12 cellular contexts compared by ENCODE assay signal in the genomic region with DNA sequence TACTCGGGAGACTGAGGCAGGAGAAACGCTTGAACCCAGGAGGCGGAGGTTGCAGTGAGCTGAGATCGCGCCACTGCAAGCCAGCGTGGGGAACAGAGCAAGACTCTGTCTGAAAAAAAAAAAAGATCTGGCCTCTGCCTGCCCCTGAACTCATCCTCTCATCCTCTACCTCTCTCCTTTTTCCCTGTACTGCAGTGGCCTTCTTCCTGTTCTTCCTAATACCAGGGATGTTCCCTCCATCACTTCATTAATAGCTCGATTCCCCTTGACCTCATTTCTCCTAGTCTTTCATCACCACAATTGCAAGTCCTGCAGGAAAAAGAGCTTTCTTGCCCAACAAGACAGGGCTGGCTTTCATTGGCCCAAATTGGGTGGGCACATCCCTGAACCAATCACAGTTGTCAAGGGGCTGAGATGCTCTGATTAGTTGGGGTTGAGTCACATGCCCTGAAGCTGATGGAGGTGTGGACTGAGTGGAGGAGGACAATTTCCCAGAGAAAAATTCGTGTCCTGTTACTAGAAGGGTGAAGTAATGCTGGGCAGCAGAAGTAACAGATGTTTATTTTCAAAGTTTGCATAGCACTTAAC.
A peak's percentile ranks its signal among the peaks of the same experiment; 100 is the strongest.
DNase-seq lines count a peak whose midpoint lies in the region; ATAC-seq, FAIRE-seq and TF ChIP-seq lines count a peak whose summit lies in the region.
"Had no signal": no experiment of that assay in that cellular context is flagged by ENCODE, and none has a peak within 500 bp of the region (broad histone marks: within the 10 kb centered on the region; RNA-seq: fewer than 3 reads in every experiment).

No MANE protein-coding gene starts in this region.

- TF ChIP-seq EP300 in HepG2 (IDR thresholded peaks at IDR 0.05; ENCODE audit: low read depth in 2 of 2, low read length in 2 of 2) = no peak
- no peak for TF ChIP-seq EP300 in HepG2 (CRISPR knock-in tag; IDR thresholded peaks at IDR 0.05; ENCODE audit: borderline replicate concordance)

- H3K9me3 ChIP-seq in HepG2 (ENCODE audit: low read length) (no peaks in the 10 kb centered on the region), right lobe of liver (no peaks in the 10 kb centered on the region)
- H3K9me3 ChIP-seq: spleen had no signal

- H3K4me3 ChIP-seq in HepG2 (replicated peaks in 1 of 3; ENCODE audit: insufficient read depth in 1 of 3, low read depth in 2 of 3, low read length in 3 of 3) (no peak overlapping the region), right lobe of liver (no peak overlapping the region)
- H3K4me3 ChIP-seq: spleen had no signal

- TF ChIP-seq CTCF in HepG2 (CRISPR knock-in tag; IDR thresholded peaks at IDR 0.05) (no peak), right lobe of liver (IDR thresholded peaks at IDR 0.05) (no peak), RWPE1 (conservative IDR thresholded peaks at IDR 0.05; ENCODE audit: low read depth) (no peak), D721Med (IDR thresholded peaks at IDR 0.05; ENCODE audit: insufficient read depth, missing control alignments) (no peak)

- no peaks in the 10 kb centered on the region for H3K36me3 ChIP-seq in HepG2 (replicated peaks in 1 of 2; ENCODE audit: control insufficient read depth in 1 of 2, insufficient read depth in 2 of 2, low read length in 2 of 2)
- H3K36me3 ChIP-seq in right lobe of liver = no peaks in the 10 kb centered on the region
- H3K36me3 ChIP-seq: spleen had no signal

- no peak for TF ChIP-seq RAD21 in HepG2 (CRISPR knock-in tag; IDR thresholded peaks at IDR 0.05)

- 0 out of 2 replicates have a peak overlapping the region, but pooled peaks have one; percentile 13 for H3K4me2 ChIP-seq in HepG2 (ENCODE audit: low read depth, low read length)

- no peak for FAIRE-seq in HepG2 (lab: Jason Lieb, UNC)
- no peak for FAIRE-seq in D721Med (lab: Jason Lieb, UNC)
- FAIRE-seq: islet of Langerhans had no signal

- DNase-seq in HepG2 (ENCODE audit: low spot score) = peak; percentile 39
- no peak for DNase-seq in right lobe of liver
- peak; percentile 87 for DNase-seq in RWPE1 (ENCODE audit: low spot score)
- DNase-seq in fibroblast of the conjunctiva (ENCODE audit: low read depth) = peak; percentile 82
- DNase-seq in ureter (ENCODE audit: low spot score) = peak; percentile 52
- DNase-seq in GM19240 (ENCODE audit: insufficient read length, low spot score) = no peak
- no peak for DNase-seq in D721Med (ENCODE audit: insufficient read length, low spot score)
- DNase-seq in activated CD4-positive, alpha-beta T cell treated with anti-CD3 and anti-CD28 coated beads, Interleukin-2, amount 50 U/mL, for 1 hour = no peak
- DNase-seq: activated CD8-positive, alpha-beta memory T cell treated with anti-CD3 and anti-CD28 coated beads for 24 hours; cerebellar nuclear complex; spleen had no signal

- no peak overlapping the region for H2AFZ ChIP-seq in HepG2 (ENCODE audit: low read length)

- H3K27ac ChIP-seq in HepG2 (ENCODE audit: extremely low read length, insufficient read depth, low read length) (no peak overlapping the region), right lobe of liver (no peak overlapping the region), RWPE1 (peak overlapping the region; percentile 98)
- H3K27ac ChIP-seq: spleen had no signal

- in situ Hi-C loops in HepG2 (cut with HindIII; ENCODE audit: extremely low pct_ligation_motif_present, low pct_unique_long_range_greater_than_20kb) = no loop called here

- H3K9ac ChIP-seq in HepG2 (ENCODE audit: insufficient read depth, low read depth, low read length) = no peak overlapping the region

- POLR2A ChIA-PET in HepG2 (lab: Yijun Ruan, JAX) (no interaction called here), RWPE1 (lab: Yijun Ruan, JAX; ENCODE audit: low non-redundant PET) (interaction anchor here (0.7 kb wide), 1 partner anchor 1958 kb away, joined by 4 read pairs; no protein-coding TSS in a partner anchor)

- no peaks in the 10 kb centered on the region for H3K79me2 ChIP-seq in HepG2 (ENCODE audit: insufficient read depth, low read length)

- no peaks in the 10 kb centered on the region for H4K20me1 ChIP-seq in HepG2 (ENCODE audit: insufficient read depth, low read length)

- 41% methylated on average over 8 of the region's 8 CpGs for WGBS in HepG2 (ENCODE audit: low lambda C conversion rate)
- 27% methylated on average over 2 of the region's 8 CpGs for WGBS in right lobe of liver (ENCODE audit: insufficient coverage, low coverage, low lambda C conversion rate, missing lambda C conversion rate)

- CTCF ChIA-PET in HepG2 (lab: Yijun Ruan, JAX; ENCODE audit: low intra/inter-chr PET ratio, low total read pairs) = no interaction called here
- CTCF ChIA-PET in RWPE1 (lab: Yijun Ruan, JAX) = interaction anchor here (0.5 to 1.8 kb wide), 3 partner anchors 10 to 184 kb away, joined by 3 to 5 read pairs (median 4); no protein-coding TSS in a partner anchor

- no TSS peak for BruUV-seq in HepG2 (replicated peaks; lab: Mats Ljungman, UMichigan)

- H3K4me1 ChIP-seq in HepG2 (ENCODE audit: insufficient read depth, low read length) = peaks cover 23% of the 10 kb centered on the region
- no peaks in the 10 kb centered on the region for H3K4me1 ChIP-seq in right lobe of liver

- TF ChIP-seq POLR2A in HepG2 (IDR thresholded peaks at IDR 0.05; ENCODE audit: insufficient read depth in 1 of 2, low read depth in 2 of 2, low read length in 2 of 2) = no peak
- TF ChIP-seq POLR2A in right lobe of liver (IDR thresholded peaks at IDR 0.05) = no peak

- intact Hi-C loops in HepG2 (cut with micrococcal nuclease; ENCODE audit: unreplicated experiment) (loop anchor here (10.0 kb wide), 1 partner anchor 87 kb away; a partner anchor contains a TSS), right lobe of liver (cut with DNase I) (no loop called here)

- H3K27me3 ChIP-seq in HepG2 (ENCODE audit: control insufficient read depth in 1 of 2, insufficient read depth in 2 of 2, low read length in 2 of 2) (no peaks in the 10 kb centered on the region), right lobe of liver (no peaks in the 10 kb centered on the region)
- H3K27me3 ChIP-seq: spleen had no signal

- ATAC-seq in HepG2 (no peak), right lobe of liver (no peak)

TF ChIP-seq in HepG2, 621 proteins besides CTCF, POLR2A, EP300 and RAD21:
- peak; percentile 60 for TF ChIP-seq NFYC (CRISPR knock-in tag; IDR thresholded peaks at IDR 0.05)
- TF ChIP-seq, protein P1, sequence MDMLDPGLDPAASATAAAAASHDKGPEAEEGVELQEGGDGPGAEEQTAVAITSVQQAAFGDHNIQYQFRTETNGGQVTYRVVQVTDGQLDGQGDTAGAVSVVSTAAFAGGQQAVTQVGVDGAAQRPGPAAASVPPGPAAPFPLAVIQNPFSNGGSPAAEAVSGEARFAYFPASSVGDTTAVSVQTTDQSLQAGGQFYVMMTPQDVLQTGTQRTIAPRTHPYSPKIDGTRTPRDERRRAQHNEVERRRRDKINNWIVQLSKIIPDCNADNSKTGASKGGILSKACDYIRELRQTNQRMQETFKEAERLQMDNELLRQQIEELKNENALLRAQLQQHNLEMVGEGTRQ (IDR thresholded peaks at IDR 0.05; ENCODE audit: low read depth, low read length) = peak; percentile 10; the same call in 1 of the 2 replicates
- TF ChIP-seq, protein P1 (CRISPR knock-in tag; IDR thresholded peaks at IDR 0.05; ENCODE audit: borderline replicate concordance) = no peak; the same call in 1 of the 2 replicates
- TF ChIP-seq HNF4A (CRISPR knock-in tag; IDR thresholded peaks at IDR 0.05) = no peak
- peak; percentile 60; the same call in 1 of the 2 replicates for TF ChIP-seq CEBPB (IDR thresholded peaks at IDR 0.05; ENCODE audit: borderline replicate concordance, low read depth, low read length)
- TF ChIP-seq, protein P2, sequence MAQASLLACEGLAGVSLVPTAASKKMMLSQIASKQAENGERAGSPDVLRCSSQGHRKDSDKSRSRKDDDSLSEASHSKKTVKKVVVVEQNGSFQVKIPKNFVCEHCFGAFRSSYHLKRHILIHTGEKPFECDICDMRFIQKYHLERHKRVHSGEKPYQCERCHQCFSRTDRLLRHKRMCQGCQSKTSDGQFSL (CRISPR knock-in tag; IDR thresholded peaks at IDR 0.05) = no peak
- TF ChIP-seq NCOA1 (CRISPR knock-in tag; IDR thresholded peaks at IDR 0.05) = no peak
- TF ChIP-seq, protein P3, sequence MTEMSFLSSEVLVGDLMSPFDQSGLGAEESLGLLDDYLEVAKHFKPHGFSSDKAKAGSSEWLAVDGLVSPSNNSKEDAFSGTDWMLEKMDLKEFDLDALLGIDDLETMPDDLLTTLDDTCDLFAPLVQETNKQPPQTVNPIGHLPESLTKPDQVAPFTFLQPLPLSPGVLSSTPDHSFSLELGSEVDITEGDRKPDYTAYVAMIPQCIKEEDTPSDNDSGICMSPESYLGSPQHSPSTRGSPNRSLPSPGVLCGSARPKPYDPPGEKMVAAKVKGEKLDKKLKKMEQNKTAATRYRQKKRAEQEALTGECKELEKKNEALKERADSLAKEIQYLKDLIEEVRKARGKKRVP (CRISPR knock-in tag; IDR thresholded peaks at IDR 0.05) = 0 out of 4 replicates have a peak, but pooled peaks of 1 of the 2 experiments have one; percentile 23
TF ChIP-seq in HepG2: peak in this region for 4.

Comparison
In these comparisons a context has a peak if more than half of its experiments do, and no peak if none do; other contexts are left out.
1. DNase-seq: peak in HepG2 (single experiment), RWPE1 (single experiment), fibroblast of the conjunctiva (single experiment) and ureter (single experiment); none in right lobe of liver (0 of 3), GM19240 (single experiment), D721Med (single experiment) and activated CD4-positive, alpha-beta T cell treated with anti-CD3 and anti-CD28 coated beads, Interleukin-2, amount 50 U/mL, for 1 hour (single experiment).